ENCODE assay signal across 18 cellular contexts in the genomic region with DNA sequence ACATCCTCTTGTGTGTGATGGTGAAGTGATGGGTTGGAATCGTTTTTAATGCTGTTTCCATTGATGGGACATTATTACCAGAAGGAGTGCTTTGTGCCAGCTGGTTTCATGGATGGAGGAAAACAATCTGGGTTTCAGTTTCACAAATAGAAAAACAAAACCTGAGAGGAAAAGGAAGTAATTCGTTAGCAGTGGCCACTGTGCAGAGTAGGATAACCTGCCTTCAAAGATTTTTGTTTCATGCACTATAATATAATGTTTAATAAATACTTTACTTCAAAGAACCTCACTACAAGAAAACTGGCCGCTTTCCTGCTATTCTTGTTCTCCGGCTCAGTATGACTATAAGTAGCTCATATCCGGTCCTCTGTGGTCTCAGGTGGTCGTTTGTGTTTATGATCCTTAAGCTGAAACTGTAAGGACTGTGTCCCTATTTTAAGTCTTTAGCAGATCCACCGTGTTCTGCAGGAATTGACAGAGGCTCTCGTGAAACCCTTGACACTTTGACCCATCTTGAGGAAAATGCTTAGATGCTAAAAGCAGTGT.
DNase-seq lines count a peak whose midpoint lies in the region; ATAC-seq lines count a peak whose summit lies in the region.
"Had no signal": no experiment of that assay in that cellular context is flagged by ENCODE, and none has a peak within 500 bp of the region (broad histone marks: within the 10 kb centered on the region; RNA-seq: fewer than 3 reads in every experiment).

No MANE protein-coding gene starts in this region.

- no peak for ATAC-seq in activated T-cell treated with anti-CD3 and anti-CD28 coated beads, Interleukin-2, amount 50 U/mL, for 72 hours (replicated peaks in 1 of 2)
- ATAC-seq in stimulated activated effector memory CD8-positive, alpha-beta T cell treated with anti-CD3 and anti-CD28 coated beads, Interleukin-12 subunit alpha, Interleukin-12 subunit beta, amount 100 ng/mL, for 72 hours = peak; percentile 50
- no peak for ATAC-seq in activated T-helper 17 cell treated with anti-CD3 and anti-CD28 coated beads, Interleukin-2, amount 50 U/mL, for 72 hours (replicated peaks)
- ATAC-seq: right lobe of liver, Right ventricle myocardium inferior had no signal

- intact Hi-C loops in CD4-positive, alpha-beta memory T cell (cut with micrococcal nuclease) = no loop called here

- peak overlapping the region; percentile 31 for H3K27ac Mint-ChIP-seq in activated T-cell treated with anti-CD3 and anti-CD28 coated beads, Interleukin-2, amount 50 U/mL, for 72 hours
- no peak overlapping the region for H3K27ac Mint-ChIP-seq in activated T-cell treated with anti-CD3 and anti-CD28 coated beads, Interleukin-2, amount 50 U/mL, for 24 hours
- no peak overlapping the region for H3K27ac Mint-ChIP-seq in stimulated activated effector memory CD8-positive, alpha-beta T cell treated with anti-CD3 and anti-CD28 coated beads, Interleukin-12 subunit alpha, Interleukin-12 subunit beta, amount 100 ng/mL, for 72 hours
- peak overlapping the region in 2 of 7 donors; percentile 38 to 63 for H3K27ac Mint-ChIP-seq in CD4-positive, alpha-beta memory T cell
- H3K27ac Mint-ChIP-seq in activated T-helper 17 cell treated with anti-CD3 and anti-CD28 coated beads, Interleukin-2, amount 50 U/mL, for 72 hours = no peak overlapping the region

- no peak overlapping the region for H3K4me3 Mint-ChIP-seq in activated T-cell treated with anti-CD3 and anti-CD28 coated beads, Interleukin-2, amount 50 U/mL, for 72 hours
- no peak overlapping the region for H3K4me3 Mint-ChIP-seq in activated T-cell treated with anti-CD3 and anti-CD28 coated beads, Interleukin-2, amount 50 U/mL, for 24 hours
- H3K4me3 Mint-ChIP-seq in stimulated activated effector memory CD8-positive, alpha-beta T cell treated with anti-CD3 and anti-CD28 coated beads, Interleukin-12 subunit alpha, Interleukin-12 subunit beta, amount 100 ng/mL, for 72 hours = peak overlapping the region; percentile 30
- peak overlapping the region in 1 of 8 donors; percentile 31 for H3K4me3 Mint-ChIP-seq in CD4-positive, alpha-beta memory T cell
- no peak overlapping the region for H3K4me3 Mint-ChIP-seq in activated T-helper 17 cell treated with anti-CD3 and anti-CD28 coated beads, Interleukin-2, amount 50 U/mL, for 72 hours

- H3K27ac ChIP-seq in CD4-positive, alpha-beta memory T cell (ENCODE audit: low read depth, low read length) = no peak overlapping the region
- H3K27ac ChIP-seq: right lobe of liver, vagina, VCaP had no signal

- no peak overlapping the region for H3K4me3 ChIP-seq in CD4-positive, alpha-beta memory T cell (ENCODE audit: low read length in 2 of 2)
- H3K4me3 ChIP-seq: right lobe of liver, vagina had no signal

- H3K27me3 Mint-ChIP-seq in activated T-cell treated with anti-CD3 and anti-CD28 coated beads, Interleukin-2, amount 50 U/mL, for 72 hours (ENCODE audit: low read depth) = no peaks in the 10 kb centered on the region
- no peaks in the 10 kb centered on the region for H3K27me3 Mint-ChIP-seq in activated T-cell treated with anti-CD3 and anti-CD28 coated beads, Interleukin-2, amount 50 U/mL, for 24 hours
- no peaks in the 10 kb centered on the region for H3K27me3 Mint-ChIP-seq in CD4-positive, alpha-beta memory T cell
- no peaks in the 10 kb centered on the region for H3K27me3 Mint-ChIP-seq in activated T-helper 17 cell treated with anti-CD3 and anti-CD28 coated beads, Interleukin-2, amount 50 U/mL, for 72 hours

- H3K27me3 ChIP-seq in CD4-positive, alpha-beta memory T cell (ENCODE audit: insufficient read depth, low read length) = no peaks in the 10 kb centered on the region
- H3K27me3 ChIP-seq: right lobe of liver, vagina had no signal

- H3K9me3 Mint-ChIP-seq in activated T-cell treated with anti-CD3 and anti-CD28 coated beads, Interleukin-2, amount 50 U/mL, for 72 hours = no peaks in the 10 kb centered on the region
- no peaks in the 10 kb centered on the region for H3K9me3 Mint-ChIP-seq in activated T-cell treated with anti-CD3 and anti-CD28 coated beads, Interleukin-2, amount 50 U/mL, for 24 hours
- H3K9me3 Mint-ChIP-seq in stimulated activated effector memory CD8-positive, alpha-beta T cell treated with anti-CD3 and anti-CD28 coated beads, Interleukin-12 subunit alpha, Interleukin-12 subunit beta, amount 100 ng/mL, for 72 hours = no peaks in the 10 kb centered on the region
- H3K9me3 Mint-ChIP-seq in CD4-positive, alpha-beta memory T cell = no peaks in the 10 kb centered on the region
- H3K9me3 Mint-ChIP-seq in activated T-helper 17 cell treated with anti-CD3 and anti-CD28 coated beads, Interleukin-2, amount 50 U/mL, for 72 hours = no peaks in the 10 kb centered on the region

- POLR2A ChIA-PET in CD4-positive, alpha-beta memory T cell (lab: Charles Lee; ENCODE audit: partially characterized antibody) = no interaction called here

- peaks cover 12% of the 10 kb centered on the region for H3K4me1 ChIP-seq in CD4-positive, alpha-beta memory T cell (ENCODE audit: insufficient read depth, low read length)
- H3K4me1 ChIP-seq: right lobe of liver, vagina had no signal

- H3K4me1 Mint-ChIP-seq in activated T-cell treated with anti-CD3 and anti-CD28 coated beads, Interleukin-2, amount 50 U/mL, for 72 hours (ENCODE audit: low read depth) = peaks cover 14% of the 10 kb centered on the region
- peaks cover 10% of the 10 kb centered on the region for H3K4me1 Mint-ChIP-seq in activated T-cell treated with anti-CD3 and anti-CD28 coated beads, Interleukin-2, amount 50 U/mL, for 24 hours (ENCODE audit: low read depth)
- H3K4me1 Mint-ChIP-seq in stimulated activated effector memory CD8-positive, alpha-beta T cell treated with anti-CD3 and anti-CD28 coated beads, Interleukin-12 subunit alpha, Interleukin-12 subunit beta, amount 100 ng/mL, for 72 hours = peaks cover 39% of the 10 kb centered on the region
- H3K4me1 Mint-ChIP-seq in CD4-positive, alpha-beta memory T cell = peaks cover 9 to 25% (median 18%) of the 10 kb centered on the region in 4 donors
- peaks cover 3% of the 10 kb centered on the region for H3K4me1 Mint-ChIP-seq in activated T-helper 17 cell treated with anti-CD3 and anti-CD28 coated beads, Interleukin-2, amount 50 U/mL, for 72 hours

- no peaks in the 10 kb centered on the region for H3K36me3 ChIP-seq in CD4-positive, alpha-beta memory T cell (ENCODE audit: insufficient read depth, low read length)
- H3K36me3 ChIP-seq: right lobe of liver, vagina had no signal

- H3K9me3 ChIP-seq in CD4-positive, alpha-beta memory T cell (ENCODE audit: control insufficient read depth in 1 of 2, low read length in 2 of 2) = no peaks in the 10 kb centered on the region
- H3K9me3 ChIP-seq: right lobe of liver, vagina had no signal

- DNase-seq in activated T-cell treated with anti-CD3 and anti-CD28 coated beads, Interleukin-2, amount 50 U/mL, for 72 hours = no peak
- DNase-seq in activated T-cell treated with anti-CD3 and anti-CD28 coated beads, Interleukin-2, amount 50 U/mL, for 24 hours = no peak
- DNase-seq in NCI-H1092 treated with DMSO at 0.1 percent for 48 hours (lab: John Stamatoyannopoulos, UW) (peak; percentile 82), dermis blood vessel endothelial cell (peak; percentile 57), GDM1 (lab: John Stamatoyannopoulos, UW) (no peak)
- DNase-seq in stimulated activated effector memory CD8-positive, alpha-beta T cell treated with anti-CD3 and anti-CD28 coated beads, Interleukin-12 subunit alpha, Interleukin-12 subunit beta, amount 100 ng/mL, for 72 hours (ENCODE audit: low spot score in 2 of 2) = no peak
- no peak for DNase-seq in CD4-positive, alpha-beta memory T cell
- DNase-seq: amygdala; COR-L47; hypothalamus; NCI-H1930; occipital lobe; right lobe of liver; stimulated activated CD4-positive, alpha-beta T cell treated with anti-CD3 and anti-CD28 coated beads, Interleukin-1b, Interleukin-23, amount 100 ng/mL, for 48 hours had no signal

- no peaks in the 10 kb centered on the region for H3K36me3 Mint-ChIP-seq in activated T-cell treated with anti-CD3 and anti-CD28 coated beads, Interleukin-2, amount 50 U/mL, for 72 hours (ENCODE audit: insufficient read depth in 2 of 2)
- no peaks in the 10 kb centered on the region for H3K36me3 Mint-ChIP-seq in activated T-cell treated with anti-CD3 and anti-CD28 coated beads, Interleukin-2, amount 50 U/mL, for 24 hours (ENCODE audit: low read depth)
- no peaks in the 10 kb centered on the region for H3K36me3 Mint-ChIP-seq in stimulated activated effector memory CD8-positive, alpha-beta T cell treated with anti-CD3 and anti-CD28 coated beads, Interleukin-12 subunit alpha, Interleukin-12 subunit beta, amount 100 ng/mL, for 72 hours
- no peaks in the 10 kb centered on the region for H3K36me3 Mint-ChIP-seq in CD4-positive, alpha-beta memory T cell
- H3K36me3 Mint-ChIP-seq in activated T-helper 17 cell treated with anti-CD3 and anti-CD28 coated beads, Interleukin-2, amount 50 U/mL, for 72 hours (ENCODE audit: low read depth) = no peaks in the 10 kb centered on the region

- CTCF ChIA-PET in CD4-positive, alpha-beta memory T cell (lab: Charles Lee; ENCODE audit: partially characterized antibody) = interaction anchor here (1.2 kb wide), 1 partner anchor 827 kb away, joined by 4 read pairs; no protein-coding TSS in a partner anchor

Comparison
In these comparisons a context has a peak if more than half of its experiments do, and no peak if none do; other contexts are left out.
1. DNase-seq: peak in NCI-H1092 treated with DMSO at 0.1 percent for 48 hours (single experiment) and dermis blood vessel endothelial cell (single experiment); none in activated T-cell treated with anti-CD3 and anti-CD28 coated beads, Interleukin-2, amount 50 U/mL, for 72 hours (0 of 2), activated T-cell treated with anti-CD3 and anti-CD28 coated beads, Interleukin-2, amount 50 U/mL, for 24 hours (single experiment), stimulated activated effector memory CD8-positive, alpha-beta T cell treated with anti-CD3 and anti-CD28 coated beads, Interleukin-12 subunit alpha, Interleukin-12 subunit beta, amount 100 ng/mL, for 72 hours (0 of 2), GDM1 (single experiment) and CD4-positive, alpha-beta memory T cell (0 of 5).